Comparison of ENCODE assay signal across 32 cellular contexts in the genomic region with DNA sequence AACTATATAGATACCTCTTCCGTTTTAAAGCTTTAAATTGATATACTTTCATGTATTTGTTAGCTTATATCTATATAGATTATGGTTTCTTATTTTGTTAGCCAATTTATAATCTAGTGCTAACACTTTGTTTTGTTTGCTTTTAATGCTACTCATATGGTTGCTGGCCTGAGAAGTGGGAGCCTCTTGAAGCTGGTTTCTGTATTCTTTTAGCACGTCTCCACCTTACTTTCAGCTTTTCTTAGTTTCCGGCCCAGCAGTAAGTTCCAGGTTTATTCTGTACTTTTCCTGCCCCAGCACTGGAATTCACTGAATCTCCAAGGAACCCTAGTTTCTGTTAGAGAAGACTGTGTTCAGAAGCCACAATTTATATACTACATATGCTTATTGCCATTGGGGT.
"Had no signal": no experiment of that assay in that cellular context is flagged by ENCODE, and none has a peak within 500 bp of the region (broad histone marks: within the 10 kb centered on the region; RNA-seq: fewer than 3 reads in every experiment).

No MANE protein-coding gene starts in this region.

- H3K4me1 ChIP-seq: adrenal gland, ascending aorta, breast epithelium had no signal

- DNase-seq: activated effector memory CD4-positive, alpha-beta T cell treated with anti-CD3 and anti-CD28 coated beads, Interleukin-2, amount 50 U/mL, for 16 hours; activated effector memory CD4-positive, alpha-beta T cell treated with Interleukin-2 at 50 U/mL for 16 hours; activated gamma-delta T cell; activated gamma-delta T cell treated with Interleukin-2 at 50 U/mL for 16 hours; activated naive CD4-positive, alpha-beta T cell; activated naive CD4-positive, alpha-beta T cell treated with anti-CD3 and anti-CD28 coated beads for 36 hours; activated naive CD4-positive, alpha-beta T cell treated with anti-CD3 and anti-CD28 coated beads, Interleukin-2, amount 10 ng/mL, durations not matched to agents 7 days and 5 days; activated naive CD4-positive, alpha-beta T cell treated with anti-CD3 and anti-CD28 coated beads, Interleukin-2, amount 50 U/mL, for 16 hours; activated naive CD4-positive, alpha-beta T cell treated with Interleukin-2 at 50 U/mL for 16 hours; activated naive CD8-positive, alpha-beta T cell treated with anti-CD3 and anti-CD28 coated beads for 36 hours; activated naive CD8-positive, alpha-beta T cell treated with anti-CD3 and anti-CD28 coated beads, Interleukin-2, amount 10 ng/mL, durations not matched to agents 7 days and 5 days; activated naive CD8-positive, alpha-beta T cell treated with anti-CD3 and anti-CD28 coated beads, Interleukin-2, amount 50 U/mL, for 24 hours; activated T-cell treated with anti-CD3 and anti-CD28 coated beads, Interleukin-2, amount 50 U/mL, for 1 hour; activated T-cell treated with anti-CD3 and anti-CD28 coated beads, Interleukin-2, amount 50 U/mL, for 24 hours; activated T-cell treated with anti-CD3 and anti-CD28 coated beads, Interleukin-2, amount 50 U/mL, for 4 hours; activated T-cell treated with anti-CD3 and anti-CD28 coated beads, Interleukin-2, amount 50 U/mL, for 48 hours; activated T-cell treated with anti-CD3 and anti-CD28 coated beads, Interleukin-2, amount 50 U/mL, for 72 hours; adrenal gland; amniotic stem cell; amygdala; anterior cingulate cortex; aorta; body of pancreas; brain microvascular endothelial cell; caudate nucleus; central memory CD4-positive, alpha-beta T cell; cerebellar nuclear complex had no signal

- H3K27me3 ChIP-seq: adrenal gland, ascending aorta, body of pancreas, brain microvascular endothelial cell, breast epithelium, cardiac muscle cell had no signal

- H3K9me3 ChIP-seq: adrenal gland, ascending aorta, body of pancreas, breast epithelium had no signal

- H3K27ac ChIP-seq: adrenal gland, ascending aorta, body of pancreas, brain microvascular endothelial cell, breast epithelium, cardiac muscle cell had no signal

- H3K4me3 ChIP-seq: adrenal gland, ascending aorta, body of pancreas, breast epithelium, cardiac muscle cell had no signal

- ATAC-seq: activated naive CD4-positive, alpha-beta T cell treated with anti-CD3 and anti-CD28 coated beads, Interleukin-2, amount 50 U/mL, for 72 hours; activated naive CD8-positive, alpha-beta T cell treated with anti-CD3 and anti-CD28 coated beads, Interleukin-2, amount 50 U/mL, for 24 hours; activated T-cell treated with anti-CD3 and anti-CD28 coated beads, Interleukin-2, amount 50 U/mL, for 4 hours; activated T-cell treated with anti-CD3 and anti-CD28 coated beads, Interleukin-2, amount 50 U/mL, for 72 hours; activated T-helper 17 cell treated with anti-CD3 and anti-CD28 coated beads, Interleukin-2, amount 50 U/mL, for 72 hours; body of pancreas had no signal

- H3K36me3 ChIP-seq: adrenal gland, ascending aorta, brain microvascular endothelial cell, breast epithelium, cardiac muscle cell had no signal
